Comparison of ENCODE assay signal across 8 cellular contexts in the genomic region with DNA sequence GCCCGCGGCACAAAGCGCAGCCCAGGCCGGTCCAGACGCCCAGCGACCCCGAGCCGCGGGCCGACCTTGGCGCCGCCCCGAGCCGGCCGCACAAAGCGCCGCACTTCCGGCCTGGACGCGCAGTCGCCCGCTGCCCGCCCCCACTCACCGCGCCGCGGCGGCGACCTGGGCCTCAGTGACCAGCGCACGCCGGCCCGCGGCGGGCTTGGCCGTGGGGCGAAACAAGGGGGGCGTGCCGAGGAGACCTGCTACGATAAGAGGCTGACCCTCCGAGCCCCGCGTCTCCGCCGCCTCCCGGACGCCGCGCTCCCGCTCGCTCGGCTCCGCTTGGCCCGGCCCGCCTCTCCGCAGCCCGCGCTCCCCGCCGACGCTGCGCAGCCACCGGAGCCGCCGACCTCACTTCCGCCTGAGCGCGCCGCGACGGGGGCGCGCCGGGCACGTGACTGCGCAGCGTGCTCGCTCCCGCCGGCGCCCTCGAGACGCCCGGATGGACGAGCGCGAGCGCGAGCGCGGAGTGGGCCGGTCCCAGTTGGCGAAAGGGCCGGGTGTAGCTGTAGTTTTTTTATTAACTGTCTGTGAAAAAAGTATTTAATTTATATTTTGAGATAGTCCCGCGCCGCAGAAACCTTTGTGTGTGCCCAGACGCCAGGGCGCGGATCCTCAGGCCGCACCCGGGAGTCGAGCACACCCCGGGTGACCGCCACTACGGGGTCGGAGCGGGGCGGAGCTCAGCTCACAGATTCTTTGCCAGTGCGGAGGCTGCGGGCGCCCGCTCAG. TPM values are rescaled to one million over a fixed set of nuclear protein-coding genes. Genes with fewer than 3 reads are reported as not detected.
A peak's percentile ranks its signal among the peaks of the same experiment; 100 is the strongest.
DNase-seq lines count a peak whose midpoint lies in the region; ATAC-seq lines count a peak whose summit lies in the region.

A gene with protein sequence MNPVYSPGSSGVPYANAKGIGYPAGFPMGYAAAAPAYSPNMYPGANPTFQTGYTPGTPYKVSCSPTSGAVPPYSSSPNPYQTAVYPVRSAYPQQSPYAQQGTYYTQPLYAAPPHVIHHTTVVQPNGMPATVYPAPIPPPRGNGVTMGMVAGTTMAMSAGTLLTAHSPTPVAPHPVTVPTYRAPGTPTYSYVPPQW (minus strand): TSS at position 395 of the 777 bp plus-strand sequence. CDS start 10,814 bp downstream, outside the sequence.

- peak within 1 kb of the TSS; percentile 99 for H3K9ac ChIP-seq in NT2/D1 (ENCODE audit: insufficient read length, low read depth)

- no peaks in the 10 kb centered on the region for H3K4me1 ChIP-seq in NT2/D1 (ENCODE audit: insufficient read depth, insufficient read length)

- ATAC-seq in GM21360 (IDR thresholded peaks at IDR 0.05; ENCODE audit: unreplicated experiment) = peak; percentile 78

- in situ Hi-C loops in endometrial microvascular endothelial cells (cut with HindIII; ENCODE audit: inconsistent ontology term, low pct_unique_long_range_greater_than_20kb, low sequenced_read_pairs) = no loop called here

- H3K9me3 ChIP-seq in NT2/D1 (ENCODE audit: insufficient read depth, low read length) = no peaks in the 10 kb centered on the region

- H3K36me3 ChIP-seq in NT2/D1 (ENCODE audit: insufficient read depth, insufficient read length, low read length) = peaks cover 31% of the 10 kb centered on the region

- no peaks in the 10 kb centered on the region for H3K27me3 ChIP-seq in NT2/D1 (ENCODE audit: insufficient read depth, insufficient read length)

- DNase-seq in COR-L47 (lab: John Stamatoyannopoulos, UW) = peak; percentile 86
- peak; percentile 89 for DNase-seq in HT-29 (ENCODE audit: low spot score)
- peak; percentile 88 for DNase-seq in NT2/D1 (ENCODE audit: low read depth, low spot score)
- DNase-seq in activated CD8-positive, alpha-beta memory T cell treated with anti-CD3 and anti-CD28 coated beads, Interleukin-2, amount 50 U/mL, for 4 hours = peak; percentile 88
- DNase-seq in midbrain (lab: John Stamatoyannopoulos, UW) = peak; percentile 88
- peak; percentile 72 to 77 for DNase-seq in stimulated activated CD8-positive, alpha-beta memory T cell treated with anti-CD3 and anti-CD28 coated beads, Interleukin-2, amount 100 ng/mL, for 1 hour (ENCODE audit: low read depth in 2 of 2)

- H3K4me3 ChIP-seq in NT2/D1 (ENCODE audit: insufficient read length, low read depth) = peak within 1 kb of the TSS; percentile 91

RNA-seq across cellular contexts. Expression of the gene that starts here (rescaled TPM):
- total RNA-seq in HT-29 (2014; rRNA removed; shearing (Covaris generic)) = 104 TPM in 2 replicates
- 97.1 TPM for total RNA-seq in endometrial microvascular endothelial cells (ENCODE audit: inconsistent ontology term)

Comparison
In these comparisons a context has a peak if more than half of its experiments do, and no peak if none do; other contexts are left out.
1. Peak in every context shown above with its lines: DNase-seq, ATAC-seq and H3K4me3 ChIP-seq.